Comparison of ENCODE assay signal across 33 cellular contexts in the genomic region with DNA sequence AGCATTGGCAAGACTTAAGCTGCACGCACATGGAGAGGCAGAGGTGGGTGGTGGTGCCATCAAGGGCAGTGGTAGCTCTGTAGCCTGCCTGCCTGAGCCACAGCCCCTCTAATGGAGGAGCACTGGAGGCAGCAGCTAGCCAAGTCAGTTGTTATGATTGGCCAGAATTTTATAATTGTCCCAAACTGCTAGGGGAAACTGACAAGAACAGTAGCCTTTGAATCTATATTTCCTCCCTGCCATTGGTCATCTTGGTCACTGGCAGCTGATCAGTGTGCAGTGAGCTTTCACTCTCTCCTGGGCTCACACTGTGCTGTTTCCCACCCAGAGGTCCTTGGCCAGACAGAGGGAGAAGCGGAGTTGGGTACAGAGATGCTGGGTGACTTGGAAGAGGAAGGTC.
"Had no signal": no experiment of that assay in that cellular context is flagged by ENCODE, and none has a peak within 500 bp of the region (broad histone marks: within the 10 kb centered on the region; RNA-seq: fewer than 3 reads in every experiment).

No MANE protein-coding gene starts in this region.

- H3K27me3 Mint-ChIP-seq: activated B cell treated with CpG ODN at 0.5 μM for 24 hours; activated CD4-positive, alpha-beta memory T cell treated with anti-CD3 and anti-CD28 coated beads for 36 hours; activated naive CD4-positive, alpha-beta T cell treated with anti-CD3 and anti-CD28 coated beads, Interleukin-2, amount 10 ng/mL, durations not matched to agents 7 days and 5 days; activated naive CD8-positive, alpha-beta T cell treated with anti-CD3 and anti-CD28 coated beads, Interleukin-2, amount 10 ng/mL, durations not matched to agents 7 days and 5 days had no signal

- H3K4me3 ChIP-seq: ascending aorta, Peyer's patch had no signal

- H3K27ac ChIP-seq: ascending aorta, Peyer's patch, VCaP had no signal

- H3K27me3 ChIP-seq: ascending aorta, Peyer's patch had no signal

- H3K27ac Mint-ChIP-seq: activated B cell treated with CpG ODN at 0.5 μM for 24 hours; activated CD4-positive, alpha-beta memory T cell treated with anti-CD3 and anti-CD28 coated beads for 36 hours; activated naive CD4-positive, alpha-beta T cell treated with anti-CD3 and anti-CD28 coated beads, Interleukin-2, amount 10 ng/mL, durations not matched to agents 7 days and 5 days; activated naive CD8-positive, alpha-beta T cell treated with anti-CD3 and anti-CD28 coated beads, Interleukin-2, amount 10 ng/mL, durations not matched to agents 7 days and 5 days; activated T-helper 1 cell treated with anti-CD3 and anti-CD28 coated beads, Interleukin-12 subunit alpha, Interleukin-12 subunit beta, Interleukin-2, Interleukin-4 antibody, amounts not matched to agents 30 ng/mL and 10 ng/mL and 1 ng/mL, durations not matched to agents 14 hours and 24 hours and 36 hours had no signal

- H3K4me3 Mint-ChIP-seq: activated B cell treated with CpG ODN at 0.5 μM for 24 hours; activated CD4-positive, alpha-beta memory T cell treated with anti-CD3 and anti-CD28 coated beads for 36 hours; activated naive CD4-positive, alpha-beta T cell treated with anti-CD3 and anti-CD28 coated beads, Interleukin-2, amount 10 ng/mL, durations not matched to agents 7 days and 5 days; activated naive CD8-positive, alpha-beta T cell treated with anti-CD3 and anti-CD28 coated beads, Interleukin-2, amount 10 ng/mL, durations not matched to agents 7 days and 5 days; activated T-helper 1 cell treated with anti-CD3 and anti-CD28 coated beads, Interleukin-12 subunit alpha, Interleukin-12 subunit beta, Interleukin-2, Interleukin-4 antibody, amounts not matched to agents 30 ng/mL and 10 ng/mL and 1 ng/mL, durations not matched to agents 14 hours and 24 hours and 36 hours had no signal

- H3K9me3 Mint-ChIP-seq: activated B cell treated with CpG ODN at 0.5 μM for 24 hours; activated CD4-positive, alpha-beta memory T cell treated with anti-CD3 and anti-CD28 coated beads for 36 hours; activated naive CD4-positive, alpha-beta T cell treated with anti-CD3 and anti-CD28 coated beads, Interleukin-2, amount 10 ng/mL, durations not matched to agents 7 days and 5 days; activated naive CD8-positive, alpha-beta T cell treated with anti-CD3 and anti-CD28 coated beads, Interleukin-2, amount 10 ng/mL, durations not matched to agents 7 days and 5 days; activated T-helper 1 cell treated with anti-CD3 and anti-CD28 coated beads, Interleukin-12 subunit alpha, Interleukin-12 subunit beta, Interleukin-2, Interleukin-4 antibody, amounts not matched to agents 30 ng/mL and 10 ng/mL and 1 ng/mL, durations not matched to agents 14 hours and 24 hours and 36 hours had no signal

- H3K4me1 ChIP-seq: ascending aorta, Peyer's patch had no signal

- ATAC-seq: PC-3, SK-N-SH treated with all-trans-retinoic acid at 6 μM for 48 hours had no signal

- H3K9me3 ChIP-seq: ascending aorta, Peyer's patch had no signal

- DNase-seq: activated B cell treated with CpG ODN at 0.5 μM for 24 hours; activated CD4-positive, alpha-beta memory T cell treated with anti-CD3 and anti-CD28 coated beads for 36 hours; activated CD4-positive, alpha-beta T cell treated with anti-CD3 and anti-CD28 coated beads for 4 hours; activated CD4-positive, alpha-beta T cell treated with anti-CD3 and anti-CD28 coated beads, Interleukin-2, amount 50 U/mL, for 1 hour; activated CD4-positive, CD25-positive, alpha-beta regulatory T cell treated with anti-CD3 and anti-CD28 coated beads, Interleukin-2, amount 50 U/mL, for 72 hours; activated CD8-positive, alpha-beta memory T cell treated with anti-CD3 and anti-CD28 coated beads, Interleukin-2, amount 50 U/mL, for 4 hours; activated effector memory CD4-positive, alpha-beta T cell treated with Interleukin-2 at 50 U/mL for 16 hours; activated naive CD4-positive, alpha-beta T cell treated with anti-CD3 and anti-CD28 coated beads, Interleukin-2, amount 10 ng/mL, durations not matched to agents 7 days and 5 days; activated naive CD8-positive, alpha-beta T cell treated with anti-CD3 and anti-CD28 coated beads, Interleukin-2, amount 10 ng/mL, durations not matched to agents 7 days and 5 days; amygdala; KG1; MM.1S; MV-4-11; NCI-H1092; NCI-H1436 treated with DMSO at 0.1 percent for 48 hours; NCI-H187; NCI-H2029 treated with DMSO at 0.1 percent for 48 hours; NCI-H2107; NCI-H2171; NCI-H510A; NCI-H526; NCI-H748 treated with DMSO at 0.1 percent for 48 hours; NK-92 treated with Interleukin-12 subunit alpha and Interleukin-12 subunit beta, amount 100 ng/mL, for 24 hours; PC-3; Peyer's patch; RPMI8226; T-helper 1 cell; T-helper 2 cell; T-helper 9 cell had no signal
